ENCODE assay signal across 30 cellular contexts in genomic region chr5:36371366-36371765, GRCh38.
"Had no signal": no experiment of that assay in that cellular context is flagged by ENCODE, and none has a peak within 500 bp of the region (broad histone marks: within the 10 kb centered on the region; RNA-seq: fewer than 3 reads in every experiment).

No MANE protein-coding gene starts in this region.

- H3K27me3 ChIP-seq: adrenal gland, body of pancreas, breast epithelium, cardiac muscle cell, foreskin keratinocyte, gastrocnemius medialis, heart left ventricle, hepatocyte had no signal

- H3K27ac ChIP-seq: adrenal gland, body of pancreas, breast epithelium, cardiac muscle cell, foreskin keratinocyte, gastrocnemius medialis, heart left ventricle, hepatocyte had no signal

- ATAC-seq: activated CD4-positive, alpha-beta T cell treated with anti-CD3 and anti-CD28 coated beads for 36 hours; activated CD8-positive, alpha-beta memory T cell treated with anti-CD3 and anti-CD28 coated beads, Interleukin-2, amount 10 ng/mL, durations not matched to agents 7 days and 5 days; activated CD8-positive, alpha-beta T cell treated with anti-CD3 and anti-CD28 coated beads, Interleukin-2, amount 10 ng/mL, durations not matched to agents 7 days and 5 days; activated naive CD8-positive, alpha-beta T cell treated with anti-CD3 and anti-CD28 coated beads, Interleukin-2, amount 50 U/mL, for 24 hours; body of pancreas; esophagus mucosa; foreskin keratinocyte; gastrocnemius medialis; heart left ventricle had no signal

- H3K4me1 ChIP-seq: breast epithelium, gastrocnemius medialis had no signal

- H3K36me3 ChIP-seq: adrenal gland, breast epithelium, cardiac muscle cell, gastrocnemius medialis, heart left ventricle had no signal

- H3K4me3 ChIP-seq: adrenal gland, body of pancreas, breast epithelium, cardiac muscle cell, gastrocnemius medialis, heart left ventricle, hepatocyte had no signal

- DNase-seq: activated CD4-positive, alpha-beta memory T cell treated with anti-CD3 and anti-CD28 coated beads for 36 hours; activated CD4-positive, alpha-beta T cell treated with anti-CD3 and anti-CD28 coated beads for 36 hours; activated CD4-positive, alpha-beta T cell treated with anti-CD3 and anti-CD28 coated beads, Interleukin-2, amount 10 ng/mL, durations not matched to agents 24 days and 14 days; activated CD4-positive, CD25-positive, alpha-beta regulatory T cell; activated CD4-positive, CD25-positive, alpha-beta regulatory T cell treated with anti-CD3 and anti-CD28 coated beads, Interleukin-2, amount 50 U/mL, for 72 hours; activated CD8-positive, alpha-beta memory T cell treated with anti-CD3 and anti-CD28 coated beads, Interleukin-2, amount 10 ng/mL, durations not matched to agents 7 days and 5 days; activated CD8-positive, alpha-beta memory T cell treated with anti-CD3 and anti-CD28 coated beads, Interleukin-2, amount 50 U/mL, for 4 hours; activated CD8-positive, alpha-beta T cell treated with anti-CD3 and anti-CD28 coated beads, Interleukin-2, amount 10 ng/mL, durations not matched to agents 7 days and 5 days; activated effector memory CD4-positive, alpha-beta T cell treated with anti-CD3 and anti-CD28 coated beads, Interleukin-2, amount 50 U/mL, for 16 hours; activated naive CD4-positive, alpha-beta T cell treated with anti-CD3 and anti-CD28 coated beads for 36 hours; activated naive CD8-positive, alpha-beta T cell treated with anti-CD3 and anti-CD28 coated beads for 36 hours; activated naive CD8-positive, alpha-beta T cell treated with anti-CD3 and anti-CD28 coated beads, Interleukin-2, amount 50 U/mL, for 24 hours; activated T-cell treated with anti-CD3 and anti-CD28 coated beads, Interleukin-2, amount 50 U/mL, for 1 hour; activated T-cell treated with anti-CD3 and anti-CD28 coated beads, Interleukin-2, amount 50 U/mL, for 48 hours; adrenal gland; amygdala; aorta; body of pancreas; central memory CD4-positive, alpha-beta T cell; effector CD8-positive, alpha-beta T cell; endodermal cell; foreskin keratinocyte; gastrocnemius medialis; glutamatergic neuron; heart left ventricle; T-helper 2 cell had no signal

- H3K9me3 ChIP-seq: adrenal gland, body of pancreas, breast epithelium, gastrocnemius medialis, heart left ventricle had no signal
